8 cellular contexts compared by ENCODE assay signal in the genomic region with DNA sequence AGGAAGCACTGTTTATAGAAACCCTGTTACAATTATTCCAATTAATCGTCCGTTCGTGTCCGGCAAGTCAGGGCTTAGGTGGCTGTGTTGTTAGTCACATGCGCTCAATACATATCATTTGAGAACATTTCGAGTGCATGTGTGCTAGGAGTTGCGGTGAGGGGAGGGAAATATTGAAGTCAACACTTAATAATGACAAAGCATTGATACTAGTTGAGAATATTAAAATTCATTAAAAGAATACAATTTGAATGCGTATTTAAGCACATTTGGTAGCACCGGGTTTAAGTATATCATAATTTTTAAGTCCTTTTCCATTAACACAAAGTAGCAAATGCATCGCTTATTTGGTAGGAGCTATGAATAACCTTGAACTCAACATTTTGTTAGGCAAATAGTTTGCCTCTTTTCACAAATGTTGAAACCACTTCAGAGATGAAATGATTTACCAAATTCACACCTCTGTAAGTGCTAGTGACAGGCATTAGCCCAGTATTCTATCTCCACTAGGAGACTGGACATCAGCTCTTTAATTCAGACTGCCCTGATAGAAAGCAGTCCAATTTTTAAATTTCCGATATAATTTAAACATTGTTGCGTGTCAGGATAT. TPM values are rescaled to one million over a fixed set of nuclear protein-coding genes. Genes with fewer than 3 reads are reported as not detected.
DNase-seq lines count a peak whose midpoint lies in the region; ATAC-seq and TF ChIP-seq lines count a peak whose summit lies in the region.

No MANE protein-coding gene starts in this region.

- DNase-seq in SJSA1 (ENCODE audit: low read depth in 1 of 2, low spot score in 2 of 2) (no peak), fibroblast of the aortic adventitia (ENCODE audit: low read depth) (no peak), gastrocnemius medialis (no peak), pons (ENCODE audit: low spot score) (no peak), SW480 (ENCODE audit: low spot score) (no peak)

- no peak for TF ChIP-seq CTCF in fibroblast of the aortic adventitia (IDR thresholded peaks at IDR 0.05; ENCODE audit: insufficient read depth, low read length)
- TF ChIP-seq CTCF in gastrocnemius medialis (IDR thresholded peaks at IDR 0.05 in 4 of 5, conservative IDR thresholded peaks at IDR 0.05 in 1 of 5): no peak

- H3K4me1 ChIP-seq in SJSA1 (replicated peaks): peaks cover 31% of the 10 kb centered on the region
- H3K4me1 ChIP-seq in gastrocnemius medialis: peaks cover 46 to 54% of the 10 kb centered on the region in 2 donors

- in situ Hi-C loops in gastrocnemius medialis (cut with MboI; ENCODE audit: low sequenced_read_pairs in 4 of 4): no loop called here

- no peaks in the 10 kb centered on the region for H3K9me3 ChIP-seq in SJSA1 (replicated peaks)
- no peaks in the 10 kb centered on the region for H3K9me3 ChIP-seq in gastrocnemius medialis

- intact Hi-C loops in gastrocnemius medialis (cut with DNase I; ENCODE audit: low total_unique reads): loop anchor here (10.0 kb wide), 2 partner anchors 86 to 506 kb away; a partner anchor contains a TSS

- ATAC-seq in GM18520 (IDR thresholded peaks at IDR 0.05; ENCODE audit: unreplicated experiment) (peak; percentile 11), gastrocnemius medialis (no peak), HG02885 (IDR thresholded peaks at IDR 0.05; ENCODE audit: poor library complexity, unreplicated experiment) (no peak), HG03521 (IDR thresholded peaks at IDR 0.05; ENCODE audit: unreplicated experiment) (no peak)

- H3K36me3 ChIP-seq in SJSA1: peaks cover 35% of the 10 kb centered on the region
- H3K36me3 ChIP-seq in gastrocnemius medialis: no peaks in the 10 kb centered on the region

- peak overlapping the region; percentile 59 for H3K4me3 ChIP-seq in SJSA1
- H3K4me3 ChIP-seq in fibroblast of the aortic adventitia (ENCODE audit: low read depth, low read length): peak overlapping the region; percentile 94
- peak overlapping the region; percentile 82 to 96 (median 90) for H3K4me3 ChIP-seq in gastrocnemius medialis

- H3K27ac ChIP-seq in SJSA1 (peak overlapping the region; percentile 48), gastrocnemius medialis (peak overlapping the region; percentile 93 to 99 (median 97))

- no peak for TF ChIP-seq POLR2A in gastrocnemius medialis (IDR thresholded peaks at IDR 0.05)

- H3K27me3 ChIP-seq in SJSA1 (replicated peaks) (no peaks in the 10 kb centered on the region), gastrocnemius medialis (no peaks in the 10 kb centered on the region)

RNA-seq across cellular contexts. Expression of a gene that starts 1.1 kb away (rescaled TPM):
- total RNA-seq in SJSA1 (2014; rRNA removed; shearing (Covaris generic)): 249 and 303 TPM in 2 replicates
- total RNA-seq in fibroblast of the aortic adventitia (ENCODE audit: low replicate concordance): 232 and 420 TPM in 2 replicates
- total RNA-seq in gastrocnemius medialis: 100 to 1,000 TPM; 249 to 353 (median 311) TPM
